8 cellular contexts compared by ENCODE assay signal in genomic region chr7:44240983-44241510, GRCh38. TPM values are rescaled to one million over a fixed set of nuclear protein-coding genes. Genes with fewer than 3 reads are reported as not detected.
DNase-seq lines count a peak whose midpoint lies in the region; ATAC-seq and TF ChIP-seq lines count a peak whose summit lies in the region.

No MANE protein-coding gene starts in this region.

- H3K36me3 ChIP-seq in smooth muscle cell (ENCODE audit: low read depth) = no peaks in the 10 kb centered on the region

- WGBS in smooth muscle cell (ENCODE audit: low lambda C conversion rate) = 47% methylated on average over 10 of the region's 10 CpGs

- H3K4me3 Mint-ChIP-seq in brain = no peak overlapping the region

- H3K4me2 ChIP-seq in smooth muscle cell = peak overlapping the region; percentile 19

- H3K4me3 ChIP-seq in smooth muscle cell = no peak overlapping the region

- DNase-seq in GM03348 (ENCODE audit: low spot score) (peak; percentile 94), NCI-H2107 treated with DMSO at 0.1 percent for 48 hours (lab: John Stamatoyannopoulos, UW; ENCODE audit: unreplicated experiment) (peak; percentile 55), UCSD-AML1 (lab: John Stamatoyannopoulos, UW; ENCODE audit: unreplicated experiment) (peak; percentile 39), iPS DF 4.7 (ENCODE audit: extremely low read depth, low spot score) (peak; percentile 41), smooth muscle cell (lab: John Stamatoyannopoulos, UW; ENCODE audit: unreplicated experiment) (peak; percentile 41)

- H3K27me3 ChIP-seq in smooth muscle cell (ENCODE audit: low read depth) = no peaks in the 10 kb centered on the region

- no peak overlapping the region for H3K27ac ChIP-seq in smooth muscle cell (ENCODE audit: low read depth)

- peaks cover 9% of the 10 kb centered on the region for H3K4me1 Mint-ChIP-seq in brain

- H3K4me1 ChIP-seq in smooth muscle cell (ENCODE audit: low read depth) = no peaks in the 10 kb centered on the region

- peaks cover 4% of the 10 kb centered on the region for H3K27me3 Mint-ChIP-seq in brain

- no peaks in the 10 kb centered on the region for H4K20me1 ChIP-seq in smooth muscle cell (ENCODE audit: low read depth)

- H3K9me3 Mint-ChIP-seq in brain = no peaks in the 10 kb centered on the region

- H3K9me3 ChIP-seq in smooth muscle cell (replicated peaks; ENCODE audit: low read depth) = no peaks in the 10 kb centered on the region

- H3F3A ChIP-seq in smooth muscle cell (ENCODE audit: low read depth) = no peaks in the 10 kb centered on the region

- peak; percentile 61 for ATAC-seq in HG02588 (IDR thresholded peaks at IDR 0.05; ENCODE audit: unreplicated experiment)
- no peak for ATAC-seq in GM19467 (IDR thresholded peaks at IDR 0.05; ENCODE audit: unreplicated experiment)

- peak; percentile 76 to 79 for TF ChIP-seq CTCF in brain (conservative IDR thresholded peaks at IDR 0.05)
- peak; percentile 73 for TF ChIP-seq CTCF in smooth muscle cell (IDR thresholded peaks at IDR 0.05; ENCODE audit: borderline replicate concordance, insufficient read depth, poor library complexity, severe bottlenecking)

- peak overlapping the region in 3 of 5 experiments; percentile 62 to 91 (median 79) for H3K27ac Mint-ChIP-seq in brain

- H3K36me3 Mint-ChIP-seq in brain = no peaks in the 10 kb centered on the region

- H3K79me2 ChIP-seq in smooth muscle cell (ENCODE audit: low read depth) = no peaks in the 10 kb centered on the region

- no peak overlapping the region for H2AFZ ChIP-seq in smooth muscle cell (ENCODE audit: low read depth)

- no peak overlapping the region for H3K9ac ChIP-seq in smooth muscle cell (ENCODE audit: low read depth)

RNA-seq across cellular contexts. Expression of gene YKT6, which starts 40.3 kb away (rescaled TPM):
- 86.3 TPM for polyA plus RNA-seq in brain (ENCODE audit: insufficient read depth, low read depth, low replicate concordance)
- total RNA-seq in smooth muscle cell = 64.2 and 95.9 TPM in 2 replicates
- polyA plus RNA-seq in smooth muscle cell = 86.5 and 87.4 TPM in 2 replicates

RNA-seq across cellular contexts. Expression of gene GCK, which starts 51.8 kb away (rescaled TPM):
- polyA plus RNA-seq in brain (ENCODE audit: insufficient read depth, low read depth, low replicate concordance) = 41.6 TPM
- 1.6 and 2.7 TPM in 2 replicates for total RNA-seq in smooth muscle cell
- polyA plus RNA-seq in smooth muscle cell = 5.5 and 7.3 TPM in 2 replicates

Comparison
In these comparisons a context has a peak if more than half of its experiments do, and no peak if none do; other contexts are left out.
1. DNase-seq: peak in every context shown above with its lines; median percentile 94 in GM03348; 55 in NCI-H2107 treated with DMSO at 0.1 percent for 48 hours; 41 in iPS DF 4.7; 41 in smooth muscle cell; 39 in UCSD-AML1.